ENCODE assay signal across 16 cellular contexts in genomic region chr2:130344578-130344977, GRCh38. TPM values are rescaled to one million over a fixed set of nuclear protein-coding genes. Genes with fewer than 3 reads are reported as not detected.
DNase-seq lines count a peak whose midpoint lies in the region; ATAC-seq and TF ChIP-seq lines count a peak whose summit lies in the region.
"Had no signal": no experiment of that assay in that cellular context is flagged by ENCODE, and none has a peak within 500 bp of the region (broad histone marks: within the 10 kb centered on the region; RNA-seq: fewer than 3 reads in every experiment).

No MANE protein-coding gene starts in this region.

- H3K4me2 ChIP-seq in GM23338, result no peak overlapping the region

- peaks cover 4% of the 10 kb centered on the region; the same call in 1 of the 2 replicates for H3K4me1 ChIP-seq in GM23338 (ENCODE audit: insufficient read depth)

- no peak overlapping the region for H3K27ac ChIP-seq in CD4-positive, alpha-beta T cell (ENCODE audit: low read depth, low read length)
- no peak overlapping the region for H3K27ac ChIP-seq in GM23338 (ENCODE audit: low read depth)
- H3K27ac ChIP-seq: left ventricle myocardium inferior, right atrium auricular region, SJSA1 had no signal

- CTCF ChIA-PET in CD4-positive, alpha-beta T cell (lab: Charles Lee), result no interaction called here
- CTCF ChIA-PET in activated CD4-positive, alpha-beta memory T cell treated with anti-CD3 and anti-CD28 coated beads for 36 hours (lab: Charles Lee), result no interaction called here

- no peak for DNase-seq in CD4-positive, alpha-beta T cell
- DNase-seq in GM23338 (ENCODE audit: low spot score) (no peak), mesothelial cell of epicardium (ENCODE audit: low spot score in 2 of 2, unreplicated experiment in 2 of 2) (no peak), pons (ENCODE audit: low spot score) (no peak)
- no peak for DNase-seq in activated CD4-positive, alpha-beta memory T cell treated with anti-CD3 and anti-CD28 coated beads for 36 hours
- DNase-seq: Caco-2; GF-D8; left ventricle myocardium inferior; NCI-H1092 treated with DMSO at 0.1 percent for 48 hours; NCI-H2171 treated with DMSO at 0.1 percent for 48 hours; stimulated activated CD4-positive, alpha-beta T cell treated with anti-CD3 and anti-CD28 coated beads, Interleukin-4, amount 100 ng/mL, for 1 hour had no signal

- H3K9me2 ChIP-seq in GM23338 (ENCODE audit: insufficient read depth), result no peaks in the 10 kb centered on the region

- H3K4me1 Mint-ChIP-seq in CD4-positive, alpha-beta T cell (ENCODE audit: low read depth), result peaks cover 46% of the 10 kb centered on the region
- H3K4me1 Mint-ChIP-seq in GM23338 (peaks cover 8% of the 10 kb centered on the region), mesothelial cell of epicardium (peaks cover 15% of the 10 kb centered on the region)
- peaks cover 26% of the 10 kb centered on the region for H3K4me1 Mint-ChIP-seq in activated CD4-positive, alpha-beta memory T cell treated with anti-CD3 and anti-CD28 coated beads for 36 hours (ENCODE audit: low read depth)

- POLR2A ChIA-PET in CD4-positive, alpha-beta T cell (lab: Charles Lee), result no interaction called here
- POLR2A ChIA-PET in activated CD4-positive, alpha-beta memory T cell treated with anti-CD3 and anti-CD28 coated beads for 36 hours (lab: Charles Lee), result no interaction called here

- H3K27me3 Mint-ChIP-seq in CD4-positive, alpha-beta T cell, result no peaks in the 10 kb centered on the region
- H3K27me3 Mint-ChIP-seq in GM23338 (ENCODE audit: insufficient read depth, low read depth, poor library complexity), result peaks cover 19% of the 10 kb centered on the region
- no peaks in the 10 kb centered on the region for H3K27me3 Mint-ChIP-seq in activated CD4-positive, alpha-beta memory T cell treated with anti-CD3 and anti-CD28 coated beads for 36 hours
- H3K27me3 Mint-ChIP-seq in mesothelial cell of epicardium (ENCODE audit: low read depth), result no peaks in the 10 kb centered on the region

- no peak for ATAC-seq in CD4-positive, alpha-beta T cell (ENCODE audit: poor library complexity)
- ATAC-seq in GM23338, result no peak
- no peak for ATAC-seq in GM19351 (IDR thresholded peaks at IDR 0.05; ENCODE audit: unreplicated experiment)
- no peak for ATAC-seq in HG03175 (IDR thresholded peaks at IDR 0.05; ENCODE audit: unreplicated experiment)
- ATAC-seq in HG03565 (IDR thresholded peaks at IDR 0.05; ENCODE audit: unreplicated experiment), result no peak

- H2AFZ ChIP-seq in GM23338, result no peak overlapping the region

- no peaks in the 10 kb centered on the region for H3K9me3 ChIP-seq in CD4-positive, alpha-beta T cell (ENCODE audit: control insufficient read depth, low read length)
- H3K9me3 ChIP-seq: Caco-2, left ventricle myocardium inferior, right atrium auricular region, SJSA1 had no signal

- H4K20me1 ChIP-seq in GM23338 (replicated peaks; ENCODE audit: insufficient read depth), result peaks cover 4% of the 10 kb centered on the region

- H3K27me3 ChIP-seq in CD4-positive, alpha-beta T cell (ENCODE audit: control insufficient read depth, insufficient read depth, low read length), result no peaks in the 10 kb centered on the region
- H3K27me3 ChIP-seq in GM23338 (ENCODE audit: insufficient read depth), result no peaks in the 10 kb centered on the region
- H3K27me3 ChIP-seq: right atrium auricular region, SJSA1 had no signal

- peaks cover 25% of the 10 kb centered on the region for H3K36me3 ChIP-seq in GM23338 (ENCODE audit: insufficient read depth)

- TF ChIP-seq CTCF in CD4-positive, alpha-beta T cell (IDR thresholded peaks at IDR 0.05), result no peak
- no peak for TF ChIP-seq CTCF in GM23338 (conservative IDR thresholded peaks at IDR 0.05; ENCODE audit: low read depth in 2 of 2)
- no peak for TF ChIP-seq CTCF in mesothelial cell of epicardium (IDR thresholded peaks at IDR 0.05; ENCODE audit: unreplicated experiment)

- no peak overlapping the region for H3K27ac Mint-ChIP-seq in CD4-positive, alpha-beta T cell
- H3K27ac Mint-ChIP-seq in GM23338 (no peak overlapping the region), mesothelial cell of epicardium (no peak overlapping the region)
- H3K27ac Mint-ChIP-seq in activated CD4-positive, alpha-beta memory T cell treated with anti-CD3 and anti-CD28 coated beads for 36 hours, result no peak overlapping the region

- peak overlapping the region; percentile 93 for H3K4me3 Mint-ChIP-seq in CD4-positive, alpha-beta T cell
- H3K4me3 Mint-ChIP-seq in GM23338 (peak overlapping the region; percentile 99; the same call in 2 of the 3 replicates), mesothelial cell of epicardium (peak overlapping the region; percentile 99)
- H3K4me3 Mint-ChIP-seq in activated CD4-positive, alpha-beta memory T cell treated with anti-CD3 and anti-CD28 coated beads for 36 hours, result peak overlapping the region; percentile 98

- H3F3A ChIP-seq in GM23338 (replicated peaks; ENCODE audit: low read depth), result 0 out of 2 replicates have a peak, but pooled peaks cover 3% of the 10 kb centered on the region

- peaks cover 78% of the 10 kb centered on the region for H3K36me3 Mint-ChIP-seq in CD4-positive, alpha-beta T cell (ENCODE audit: low read depth)
- H3K36me3 Mint-ChIP-seq in GM23338 (ENCODE audit: low read depth) (peaks cover 63% of the 10 kb centered on the region), mesothelial cell of epicardium (peaks cover 41% of the 10 kb centered on the region)
- peaks cover 62% of the 10 kb centered on the region for H3K36me3 Mint-ChIP-seq in activated CD4-positive, alpha-beta memory T cell treated with anti-CD3 and anti-CD28 coated beads for 36 hours

- H3K4me3 ChIP-seq in GM23338, result no peak overlapping the region
- H3K4me3 ChIP-seq: right atrium auricular region, SJSA1 had no signal

- intact Hi-C loops in CD4-positive, alpha-beta T cell (cut with DNase I, micrococcal nuclease), result loop anchor here in 1 of 2 experiments (5.0 to 10.0 kb wide), 5 partner anchors 383 to 1148 kb away; partner anchors contain the start of genes GPR148, MZT2A and PLEKHB2
- intact Hi-C loops in activated CD4-positive, alpha-beta memory T cell treated with anti-CD3 and anti-CD28 coated beads for 36 hours (cut with micrococcal nuclease), result loop anchor here (5.0 to 10.0 kb wide), 2 partner anchors 467 to 480 kb away; no protein-coding TSS in a partner anchor

- no peaks in the 10 kb centered on the region for H3K9me3 Mint-ChIP-seq in CD4-positive, alpha-beta T cell
- H3K9me3 Mint-ChIP-seq in GM23338, result no peaks in the 10 kb centered on the region
- no peaks in the 10 kb centered on the region for H3K9me3 Mint-ChIP-seq in activated CD4-positive, alpha-beta memory T cell treated with anti-CD3 and anti-CD28 coated beads for 36 hours
- H3K9me3 Mint-ChIP-seq in mesothelial cell of epicardium, result no peaks in the 10 kb centered on the region

- peaks cover 21% of the 10 kb centered on the region for H3K79me2 ChIP-seq in GM23338 (replicated peaks; ENCODE audit: insufficient read depth)

TF ChIP-seq in GM23338, 12 proteins besides CTCF, POLR2A, EP300 and RAD21 (continues in another document):
- TF ChIP-seq CREB1 (CRISPR knock-in tag; IDR thresholded peaks at IDR 0.05; ENCODE audit: low read depth), result no peak

RNA-seq across cellular contexts. Expression of gene IMP4, which starts 1.9 kb away (rescaled TPM):
- total RNA-seq in CD4-positive, alpha-beta T cell, result 10 to 100 TPM; 81.7 to 88.1 TPM
- total RNA-seq in GM23338 (2014; rRNA removed; shearing (Covaris generic)), result 113 and 147 TPM in 2 replicates
- 87.8 and 88.6 TPM in 2 replicates for polyA plus RNA-seq in GM23338 (2016; fragmentation: Nextera tagmentation; extraction: Ambion mirVana)
- 100 to 1,000 TPM; 125 to 128 TPM for total RNA-seq in activated CD4-positive, alpha-beta memory T cell treated with anti-CD3 and anti-CD28 coated beads for 36 hours
- total RNA-seq in mesothelial cell of epicardium, result 41.7 to 46.9 TPM (median 46.9 TPM) in 3 replicates

RNA-seq across cellular contexts. Expression of gene PTPN18, which starts 11.3 kb away (rescaled TPM):
- total RNA-seq in CD4-positive, alpha-beta T cell, result 10 to 100 TPM; 27.6 to 27.8 TPM
- total RNA-seq in GM23338 (2014; rRNA removed; shearing (Covaris generic)), result 9.8 and 10.9 TPM in 2 replicates
- polyA plus RNA-seq in GM23338 (2016; fragmentation: Nextera tagmentation; extraction: Ambion mirVana), result 8.7 and 10.1 TPM in 2 replicates
- total RNA-seq in activated CD4-positive, alpha-beta memory T cell treated with anti-CD3 and anti-CD28 coated beads for 36 hours, result 10 to 100 TPM; 42.1 to 44.9 TPM
- total RNA-seq in mesothelial cell of epicardium, result 20.1 to 23.2 TPM (median 21.3 TPM) in 3 replicates
